1 cellular context compared by ENCODE assay signal in genomic region chr19:19276851-19277250, GRCh38.
TF ChIP-seq lines count a peak whose summit lies in the region.

No MANE protein-coding gene starts in this region.

TF ChIP-seq in GM12878, 131 proteins besides CTCF, POLR2A, EP300 and RAD21:
- no peak for TF ChIP-seq HSF1 (IDR thresholded peaks at IDR 0.05; ENCODE audit: low read depth, low read length)
- no peak for TF ChIP-seq KLF5 (IDR thresholded peaks at IDR 0.05; ENCODE audit: partially characterized antibody)
- no peak for TF ChIP-seq NFYA (IDR thresholded peaks at IDR 0.05; ENCODE audit: borderline replicate concordance, low read depth, low read length)
- no peak for TF ChIP-seq HCFC1 (IDR thresholded peaks at IDR 0.05; ENCODE audit: low read length)
- no peak for TF ChIP-seq IKZF1 (conservative IDR thresholded peaks at IDR 0.05)
- no peak for TF ChIP-seq ZBTB4 (CRISPR knock-in tag; IDR thresholded peaks at IDR 0.05)
- no peak for TF ChIP-seq ZBTB33 (IDR thresholded peaks at IDR 0.05)
- TF ChIP-seq BACH1 (IDR thresholded peaks at IDR 0.05; ENCODE audit: borderline replicate concordance) = no peak
- no peak for TF ChIP-seq BRCA1 (IDR thresholded peaks at IDR 0.05; ENCODE audit: low read depth, low read length)
- TF ChIP-seq ZBED1 (IDR thresholded peaks at IDR 0.05; ENCODE audit: borderline replicate concordance) = no peak
- no peak for TF ChIP-seq EZH2 (IDR thresholded peaks at IDR 0.05; ENCODE audit: borderline replicate concordance, control insufficient read depth, low read depth, low read length)
- TF ChIP-seq MTA2 (IDR thresholded peaks at IDR 0.05; ENCODE audit: low read depth) = no peak
